Comparison of ENCODE assay signal across 23 cellular contexts in the genomic region with DNA sequence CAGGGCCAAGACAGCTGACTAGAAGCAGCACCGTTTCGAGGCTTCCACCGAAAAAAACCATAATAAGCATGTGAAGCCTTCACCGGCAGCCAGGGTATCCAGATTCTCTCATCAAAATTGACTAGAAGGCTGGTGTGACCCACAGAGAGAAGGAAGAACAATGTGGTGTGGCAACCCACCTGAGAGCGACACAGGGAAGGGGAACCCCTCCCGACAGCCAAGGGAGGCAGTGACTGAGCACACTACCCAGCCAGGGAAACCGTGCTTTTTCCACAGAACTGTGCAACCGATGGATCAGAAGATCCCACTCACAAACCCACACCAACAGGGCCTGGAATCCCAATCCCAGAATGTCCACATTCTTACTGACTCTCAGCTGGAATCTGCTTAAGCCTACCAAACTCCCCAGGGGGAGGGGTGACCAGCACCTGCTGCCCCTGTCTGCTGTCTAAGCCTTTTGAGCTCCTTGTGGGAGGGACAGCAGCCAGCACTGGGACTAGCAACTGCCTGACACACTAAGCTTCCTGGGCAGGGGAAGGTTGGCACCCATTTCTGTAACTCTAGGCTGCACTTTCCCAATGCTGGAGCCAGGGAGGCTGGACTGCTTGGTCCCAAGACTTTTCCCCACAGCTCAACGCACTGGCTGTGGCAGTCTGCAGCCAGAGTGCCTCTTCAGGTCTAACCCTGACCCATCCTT.
DNase-seq lines count a peak whose midpoint lies in the region; ATAC-seq, FAIRE-seq and TF ChIP-seq lines count a peak whose summit lies in the region.
"Had no signal": no experiment of that assay in that cellular context is flagged by ENCODE, and none has a peak within 500 bp of the region (broad histone marks: within the 10 kb centered on the region; RNA-seq: fewer than 3 reads in every experiment).

No MANE protein-coding gene starts in this region.

- no peak overlapping the region for H4K5ac ChIP-seq in H1 (ENCODE audit: insufficient read length, low read depth, low read length)

- no peak for TF ChIP-seq RAD21 in H1 (IDR thresholded peaks at IDR 0.05 in 1 of 2, conservative IDR thresholded peaks at IDR 0.05 in 1 of 2; ENCODE audit: low read depth in 2 of 2, low read length in 2 of 2)

- H2AFZ ChIP-seq in H1 (ENCODE audit: low read length) (peak overlapping the region; percentile 70), neuronal stem cell (ENCODE audit: low read length) (no peak overlapping the region)

- ATAC-seq in naive thymus-derived CD8-positive, alpha-beta T cell, result no peak
- ATAC-seq in HG02763 (IDR thresholded peaks at IDR 0.05; ENCODE audit: unreplicated experiment), result no peak
- ATAC-seq: PC-3 had no signal

- 80% methylated on average over 9 of the region's 9 CpGs; no CpG with 5 or more reads in 1 of the 2 experiments for WGBS in H1 (ENCODE audit: extremely low coverage in 1 of 2, insufficient coverage in 1 of 2, insufficient read length in 1 of 2, insufficient replicate concordance in 2 of 2, low coverage in 1 of 2, low lambda C conversion rate in 2 of 2, missing lambda C conversion rate in 1 of 2), 2 experiments
- no CpG with 5 or more reads among the region's 9 CpGs for WGBS in neuronal stem cell (ENCODE audit: extremely low coverage in 2 of 2, insufficient read length in 2 of 2, insufficient replicate concordance in 1 of 2), 2 donors

- no peak overlapping the region for H2BK120ac ChIP-seq in H1 (replicated peaks; ENCODE audit: low read depth, low read length)
- H2BK120ac ChIP-seq in neuronal stem cell (ENCODE audit: low read depth, low read length), result no peak overlapping the region

- H4K20me1 ChIP-seq in H1 (replicated peaks in 1 of 2; ENCODE audit: control insufficient read depth in 1 of 2, insufficient read depth in 2 of 2, low read length in 2 of 2), result no peaks in the 10 kb centered on the region

- H2BK20ac ChIP-seq in H1 (ENCODE audit: low read length), result no peak overlapping the region

- H3K4me1 ChIP-seq in H1 (replicated peaks in 1 of 4; ENCODE audit: control insufficient read depth in 3 of 4, insufficient read depth in 4 of 4, low read length in 3 of 4), result no peaks in the 10 kb centered on the region
- H3K4me1 ChIP-seq in neuronal stem cell (ENCODE audit: control insufficient read depth in 2 of 2, insufficient read depth in 1 of 2, low read depth in 1 of 2, low read length in 2 of 2), result no peaks in the 10 kb centered on the region

- no peak overlapping the region for H3K4me2 ChIP-seq in H1 (ENCODE audit: insufficient read depth in 1 of 2, low read depth in 2 of 2, low read length in 2 of 2)
- no peak overlapping the region for H3K4me2 ChIP-seq in neuronal stem cell (ENCODE audit: insufficient read depth, low read length, poor library complexity, severe bottlenecking)

- H2BK15ac ChIP-seq in H1 (ENCODE audit: low read length) (no peak overlapping the region), neuronal stem cell (ENCODE audit: low read length) (no peak overlapping the region)

- FAIRE-seq in H1 (lab: Jason Lieb, UNC), result no peak

- no peaks in the 10 kb centered on the region for H3K23me2 ChIP-seq in H1 (ENCODE audit: low read depth, low read length)

- H3K56ac ChIP-seq in H1 (replicated peaks; ENCODE audit: insufficient read length, low read depth, low read length), result no peak overlapping the region

- TF ChIP-seq POLR2A in H1 (IDR thresholded peaks at IDR 0.05; ENCODE audit: control extremely low read depth in 1 of 2, low read depth in 2 of 2, low read length in 2 of 2), result no peak

- H3K9ac ChIP-seq in H1 (replicated peaks in 1 of 4; ENCODE audit: extremely low read depth in 1 of 4, low read depth in 3 of 4, low read length in 3 of 4) (no peak overlapping the region), neuronal stem cell (ENCODE audit: low read depth, low read length, poor library complexity) (no peak overlapping the region)

- intact Hi-C loops in activated naive CD4-positive, alpha-beta T cell treated with anti-CD3 and anti-CD28 coated beads for 36 hours (cut with micrococcal nuclease), result no loop called here

- no peak overlapping the region for H2BK12ac ChIP-seq in H1 (ENCODE audit: low read depth, low read length)
- H2BK12ac ChIP-seq in neuronal stem cell (ENCODE audit: low read length), result no peak overlapping the region

- H3K9me3 ChIP-seq in H1 (ENCODE audit: insufficient read depth in 2 of 2, low read depth in 1 of 2, low read length in 1 of 2) (no peaks in the 10 kb centered on the region), neuronal stem cell (replicated peaks in 1 of 2; ENCODE audit: control insufficient read depth in 2 of 2, insufficient read depth in 1 of 2, low read depth in 1 of 2, low read length in 2 of 2) (no peaks in the 10 kb centered on the region)

- H4K8ac ChIP-seq in H1 (ENCODE audit: extremely low read depth, insufficient read depth, low read length) (no peak overlapping the region; the same call in 1 of the 2 replicates), neuronal stem cell (ENCODE audit: low read depth, low read length) (no peak overlapping the region)

- no peak for TF ChIP-seq EP300 in H1 (IDR thresholded peaks at IDR 0.05; ENCODE audit: borderline replicate concordance in 1 of 2, low read depth in 2 of 2, low read length in 2 of 2)

- H3K4me3 ChIP-seq in H1 (ENCODE audit: extremely low read depth in 1 of 4, insufficient read depth in 2 of 4, low read depth in 3 of 4, low read length in 4 of 4) (no peak overlapping the region), neuronal stem cell (ENCODE audit: low read length in 2 of 2) (no peak overlapping the region)

- H4K91ac ChIP-seq in H1 (replicated peaks; ENCODE audit: insufficient read length, low read length), result no peak overlapping the region
- H4K91ac ChIP-seq in neuronal stem cell (ENCODE audit: low read depth, low read length, poor library complexity), result no peak overlapping the region

- H3K36me3 ChIP-seq in H1 (ENCODE audit: control insufficient read depth in 2 of 4, insufficient read depth in 4 of 4, low read length in 3 of 4) (no peaks in the 10 kb centered on the region), neuronal stem cell (replicated peaks in 1 of 2; ENCODE audit: control insufficient read depth in 2 of 2, insufficient read depth in 2 of 2, low read length in 2 of 2) (no peaks in the 10 kb centered on the region)

- H3K18ac ChIP-seq in H1 (ENCODE audit: extremely low read depth, low read length), result no peak overlapping the region
- H3K18ac ChIP-seq in neuronal stem cell (ENCODE audit: low read length), result peak overlapping the region; percentile 24

- H3K4ac ChIP-seq in H1 (replicated peaks; ENCODE audit: insufficient read length, low read depth, low read length), result no peak overlapping the region
- no peak overlapping the region for H3K4ac ChIP-seq in neuronal stem cell (ENCODE audit: low read length)

- H3K23ac ChIP-seq in H1 (ENCODE audit: insufficient read length) (no peak overlapping the region), neuronal stem cell (ENCODE audit: low read depth, low read length, poor library complexity) (no peak overlapping the region)

- H2BK5ac ChIP-seq in H1 (ENCODE audit: low read depth, low read length) (no peak overlapping the region), neuronal stem cell (ENCODE audit: low read length) (no peak overlapping the region)

- DNase-seq in NCI-H69 (lab: John Stamatoyannopoulos, UW), result peak; percentile 20
- DNase-seq in H1 (ENCODE audit: low read depth in 1 of 2, low spot score in 2 of 2), result no peak
- DNase-seq in neuronal stem cell (ENCODE audit: low spot score), result no peak
- no peak for DNase-seq in naive thymus-derived CD8-positive, alpha-beta T cell
- no peak for DNase-seq in OCI-M2 (lab: John Stamatoyannopoulos, UW; ENCODE audit: unreplicated experiment)
- DNase-seq in activated naive CD4-positive, alpha-beta T cell treated with anti-CD3 and anti-CD28 coated beads for 36 hours, result no peak
- DNase-seq: DMS79, H7, Karpas-422, MM.1S, NCI-H1092 treated with DMSO at 0.1 percent for 48 hours, NCI-H146, NCI-H2081, NCI-H2171 treated with DMSO at 0.1 percent for 48 hours, NCI-H446, NCI-H748 treated with DMSO at 0.1 percent for 48 hours, PC-3, RPMI8226, SIG-M5 had no signal

- no peak overlapping the region for H3K27ac ChIP-seq in H1 (ENCODE audit: low read depth, low read length)
- no peak overlapping the region for H3K27ac ChIP-seq in neuronal stem cell (replicated peaks; ENCODE audit: low read length)
- H3K27ac ChIP-seq: C4-2B, HL-60 had no signal

- no peaks in the 10 kb centered on the region for H3K27me3 Mint-ChIP-seq in naive thymus-derived CD8-positive, alpha-beta T cell
- no peaks in the 10 kb centered on the region for H3K27me3 Mint-ChIP-seq in activated naive CD4-positive, alpha-beta T cell treated with anti-CD3 and anti-CD28 coated beads for 36 hours (ENCODE audit: low read depth)
- H3K27me3 Mint-ChIP-seq: IgD-negative memory B cell had no signal

- H3K27ac Mint-ChIP-seq in naive thymus-derived CD8-positive, alpha-beta T cell, result no peak overlapping the region
- no peak overlapping the region for H3K27ac Mint-ChIP-seq in activated naive CD4-positive, alpha-beta T cell treated with anti-CD3 and anti-CD28 coated beads for 36 hours
- H3K27ac Mint-ChIP-seq: IgD-negative memory B cell had no signal

- H3K14ac ChIP-seq in H1 (ENCODE audit: insufficient read length) (no peak overlapping the region), neuronal stem cell (ENCODE audit: low read length) (no peak overlapping the region)

- H3K79me1 ChIP-seq in H1 (ENCODE audit: low read depth, low read length), result no peaks in the 10 kb centered on the region
- no peaks in the 10 kb centered on the region for H3K79me1 ChIP-seq in neuronal stem cell (ENCODE audit: low read depth, low read length)

- H3K4me3 Mint-ChIP-seq in naive thymus-derived CD8-positive, alpha-beta T cell, result no peak overlapping the region
- no peak overlapping the region for H3K4me3 Mint-ChIP-seq in activated naive CD4-positive, alpha-beta T cell treated with anti-CD3 and anti-CD28 coated beads for 36 hours
- H3K4me3 Mint-ChIP-seq: IgD-negative memory B cell had no signal

- H3K36me3 Mint-ChIP-seq in naive thymus-derived CD8-positive, alpha-beta T cell, result no peaks in the 10 kb centered on the region
- H3K36me3 Mint-ChIP-seq in activated naive CD4-positive, alpha-beta T cell treated with anti-CD3 and anti-CD28 coated beads for 36 hours (ENCODE audit: low read depth), result no peaks in the 10 kb centered on the region

- POLR2A ChIA-PET in H1 (lab: Charles Lee; ENCODE audit: partially characterized antibody), result no interaction called here
- POLR2A ChIA-PET in naive thymus-derived CD8-positive, alpha-beta T cell (lab: Charles Lee), result no interaction called here

- H3K79me2 ChIP-seq in H1 (ENCODE audit: control insufficient read depth in 1 of 2, insufficient read depth in 2 of 2, low read length in 2 of 2), result no peaks in the 10 kb centered on the region

- H2AK5ac ChIP-seq in H1 (ENCODE audit: low read depth, low read length), result no peak overlapping the region
- H2AK5ac ChIP-seq in neuronal stem cell (ENCODE audit: low read depth, low read length), result no peak overlapping the region

- H3K4me1 Mint-ChIP-seq in naive thymus-derived CD8-positive, alpha-beta T cell, result no peaks in the 10 kb centered on the region
- H3K4me1 Mint-ChIP-seq in activated naive CD4-positive, alpha-beta T cell treated with anti-CD3 and anti-CD28 coated beads for 36 hours (ENCODE audit: low read depth), result no peaks in the 10 kb centered on the region
- H3K4me1 Mint-ChIP-seq: IgD-negative memory B cell had no signal

- H3K27me3 ChIP-seq in H1 (replicated peaks in 1 of 4; ENCODE audit: control insufficient read depth in 3 of 4, extremely low read depth in 1 of 4, insufficient read depth in 3 of 4, low read length in 3 of 4) (no peaks in the 10 kb centered on the region), neuronal stem cell (ENCODE audit: control insufficient read depth in 3 of 3, insufficient read depth in 3 of 3, low read depth in 1 of 3, low read length in 3 of 3) (no peaks in the 10 kb centered on the region)

- TF ChIP-seq CTCF in H1 (IDR thresholded peaks at IDR 0.05; ENCODE audit: control extremely low read depth in 1 of 3, insufficient read depth in 1 of 3, low read depth in 1 of 3, low read length in 3 of 3), result no peak

- CTCF ChIA-PET in H1 (lab: Charles Lee; ENCODE audit: partially characterized antibody), result no interaction called here
- CTCF ChIA-PET in activated naive CD4-positive, alpha-beta T cell treated with anti-CD3 and anti-CD28 coated beads for 36 hours (lab: Charles Lee), result no interaction called here

- peaks cover 0 to 6% (median 0%) of the 10 kb centered on the region in 9 donors for H3K9me3 Mint-ChIP-seq in naive thymus-derived CD8-positive, alpha-beta T cell
- H3K9me3 Mint-ChIP-seq in activated naive CD4-positive, alpha-beta T cell treated with anti-CD3 and anti-CD28 coated beads for 36 hours, result no peaks in the 10 kb centered on the region
- H3K9me3 Mint-ChIP-seq: IgD-negative memory B cell had no signal
